In the genomic region with DNA sequence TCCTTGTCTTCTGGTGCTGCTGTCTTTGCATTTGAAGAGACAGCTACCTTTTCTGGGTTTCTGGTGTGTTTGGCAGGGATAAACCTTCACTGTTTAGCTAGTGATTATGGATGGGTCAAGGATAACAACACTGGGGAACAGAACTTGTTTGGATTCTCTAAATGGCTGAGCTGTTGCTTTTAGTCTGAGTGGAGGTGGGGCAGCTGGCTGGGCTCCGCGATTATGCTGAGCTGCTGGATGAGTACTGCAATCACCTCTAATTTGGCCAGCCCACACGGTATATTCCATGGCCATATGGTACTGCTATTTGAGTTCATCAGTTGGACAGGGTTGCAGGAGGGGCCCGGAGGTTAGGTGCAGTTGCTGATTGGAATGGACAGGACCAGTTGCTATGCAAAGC, we compare ENCODE assay signal across 21 cellular contexts.
DNase-seq lines count a peak whose midpoint lies in the region; ATAC-seq and TF ChIP-seq lines count a peak whose summit lies in the region.
"Had no signal": no experiment of that assay in that cellular context is flagged by ENCODE, and none has a peak within 500 bp of the region (broad histone marks: within the 10 kb centered on the region; RNA-seq: fewer than 3 reads in every experiment).

No MANE protein-coding gene starts in this region.

- H3K79me2 ChIP-seq in trophoblast cell (ENCODE audit: control insufficient read depth, insufficient read depth, low read length, poor library complexity) = no peaks in the 10 kb centered on the region

- H3K9ac ChIP-seq in trophoblast cell (ENCODE audit: low read length) = peak overlapping the region; percentile 16
- H3K9ac ChIP-seq: GM23248 had no signal

- no peaks in the 10 kb centered on the region for H3K4me1 ChIP-seq in trophoblast cell (ENCODE audit: control insufficient read depth in 1 of 2, insufficient read depth in 2 of 2, low read length in 2 of 2)
- no peaks in the 10 kb centered on the region for H3K4me1 ChIP-seq in upper lobe of left lung
- H3K4me1 ChIP-seq: SJCRH30 had no signal

- H3K9me3 ChIP-seq in WERI-Rb-1 (ENCODE audit: severe bottlenecking) (no peaks in the 10 kb centered on the region), trophoblast cell (ENCODE audit: insufficient read depth, low read depth, low read length) (no peaks in the 10 kb centered on the region), upper lobe of left lung (no peaks in the 10 kb centered on the region)
- H3K9me3 ChIP-seq: HAP-1, Peyer's patch, SJCRH30 had no signal

- no peak overlapping the region for H4K12ac ChIP-seq in trophoblast cell (ENCODE audit: low read depth, low read length)

- no peaks in the 10 kb centered on the region for H3K27me3 ChIP-seq in WERI-Rb-1 (ENCODE audit: insufficient read depth, low read depth, severe bottlenecking)
- H3K27me3 ChIP-seq in trophoblast cell (ENCODE audit: insufficient read depth, low read length) = no peaks in the 10 kb centered on the region
- H3K27me3 ChIP-seq in upper lobe of left lung = no peaks in the 10 kb centered on the region
- H3K27me3 ChIP-seq: Peyer's patch, SJCRH30 had no signal

- H2AFZ ChIP-seq in trophoblast cell (ENCODE audit: insufficient read depth, low read length, poor library complexity) = no peak overlapping the region
- H2AFZ ChIP-seq: GM23248 had no signal

- H3K4me3 ChIP-seq in WERI-Rb-1 (ENCODE audit: low read depth, low read length) = no peak overlapping the region
- H3K4me3 ChIP-seq in trophoblast cell (ENCODE audit: low read depth, low read length) = no peak overlapping the region
- H3K4me3 ChIP-seq in upper lobe of left lung = no peak overlapping the region
- H3K4me3 ChIP-seq: GM23248, HAP-1, Peyer's patch, SJCRH30 had no signal

- WGBS in trophoblast cell (ENCODE audit: extremely low coverage, insufficient coverage, insufficient read length) = no CpG with 5 or more reads among the region's 4 CpGs
- WGBS in upper lobe of left lung, 2 donors = 79 to 91% methylated on average over 2 to 4 of the region's 4 CpGs

- H3K4ac ChIP-seq in trophoblast cell (ENCODE audit: low read depth, low read length) = no peak overlapping the region

- H3K9me3 Mint-ChIP-seq in activated T-cell treated with anti-CD3 and anti-CD28 coated beads, Interleukin-2, amount 50 U/mL, for 4 hours = peaks cover 3% of the 10 kb centered on the region
- H3K9me3 Mint-ChIP-seq: T-cell had no signal

- no peak overlapping the region for H4K8ac ChIP-seq in trophoblast cell (ENCODE audit: low read depth, low read length)

- no peak overlapping the region for H3K4me3 Mint-ChIP-seq in activated T-cell treated with anti-CD3 and anti-CD28 coated beads, Interleukin-2, amount 50 U/mL, for 4 hours
- H3K4me3 Mint-ChIP-seq: CD8-positive, alpha-beta memory T cell; T-cell had no signal

- TF ChIP-seq EP300 in upper lobe of left lung (IDR thresholded peaks at IDR 0.05) = no peak

- no peaks in the 10 kb centered on the region for H3K79me1 ChIP-seq in trophoblast cell (ENCODE audit: low read length)

- TF ChIP-seq POLR2A in upper lobe of left lung (IDR thresholded peaks at IDR 0.05) = no peak

- no peak overlapping the region for H3K14ac ChIP-seq in trophoblast cell (ENCODE audit: low read length)

- H3K4me2 ChIP-seq in trophoblast cell (ENCODE audit: low read length) = no peak overlapping the region

- no peak overlapping the region for H4K91ac ChIP-seq in trophoblast cell (ENCODE audit: low read depth, low read length)

- H3K36me3 ChIP-seq in WERI-Rb-1 = no peaks in the 10 kb centered on the region
- H3K36me3 ChIP-seq in trophoblast cell (ENCODE audit: control insufficient read depth in 1 of 2, insufficient read depth in 2 of 2, low read length in 2 of 2) = no peaks in the 10 kb centered on the region
- H3K36me3 ChIP-seq in upper lobe of left lung = no peaks in the 10 kb centered on the region
- H3K36me3 ChIP-seq: HAP-1, Peyer's patch, SJCRH30 had no signal

- no peak overlapping the region for H2AK5ac ChIP-seq in trophoblast cell (ENCODE audit: low read length)

- no peaks in the 10 kb centered on the region for H3K27me3 Mint-ChIP-seq in activated T-cell treated with anti-CD3 and anti-CD28 coated beads, Interleukin-2, amount 50 U/mL, for 4 hours (ENCODE audit: low read depth)
- H3K27me3 Mint-ChIP-seq: CD8-positive, alpha-beta memory T cell; T-cell had no signal

- no peak overlapping the region for H3K23ac ChIP-seq in trophoblast cell (ENCODE audit: low read length)

- no peaks in the 10 kb centered on the region for H3K4me1 Mint-ChIP-seq in activated T-cell treated with anti-CD3 and anti-CD28 coated beads, Interleukin-2, amount 50 U/mL, for 4 hours (ENCODE audit: low read depth)
- H3K4me1 Mint-ChIP-seq: CD8-positive, alpha-beta memory T cell; T-cell had no signal

- no peak for ATAC-seq in upper lobe of left lung (ENCODE audit: low FRiP score in 2 of 2)
- no peak for ATAC-seq in activated T-cell treated with anti-CD3 and anti-CD28 coated beads, Interleukin-2, amount 50 U/mL, for 4 hours
- ATAC-seq: T-cell had no signal

- no peak overlapping the region for H2BK12ac ChIP-seq in trophoblast cell (ENCODE audit: low read length)

- TF ChIP-seq CTCF in WERI-Rb-1 (IDR thresholded peaks at IDR 0.05; ENCODE audit: low read depth, low read length) (no peak), upper lobe of left lung (IDR thresholded peaks at IDR 0.05) (no peak)

- H3K36me3 Mint-ChIP-seq in activated T-cell treated with anti-CD3 and anti-CD28 coated beads, Interleukin-2, amount 50 U/mL, for 4 hours (ENCODE audit: insufficient read depth) = no peaks in the 10 kb centered on the region
- H3K36me3 Mint-ChIP-seq: CD8-positive, alpha-beta memory T cell; T-cell had no signal

- no peak overlapping the region for H3K18ac ChIP-seq in trophoblast cell (ENCODE audit: low read length)

- H2BK5ac ChIP-seq in trophoblast cell (ENCODE audit: low read depth, low read length, poor library complexity) = no peak overlapping the region

- no peak overlapping the region for H2BK120ac ChIP-seq in trophoblast cell (ENCODE audit: insufficient read depth, low read length, poor library complexity)

- H3K27ac ChIP-seq in WERI-Rb-1 (peak overlapping the region; percentile 60), trophoblast cell (ENCODE audit: low read depth, low read length) (no peak overlapping the region), upper lobe of left lung (no peak overlapping the region)
- H3K27ac ChIP-seq: C4-2B, GM23248, Peyer's patch, SJCRH30 had no signal

- DNase-seq in DMS 273 (lab: John Stamatoyannopoulos, UW; ENCODE audit: unreplicated experiment) (peak; percentile 93), NCI-H69 (lab: John Stamatoyannopoulos, UW) (peak; percentile 84), WERI-Rb-1 (peak; percentile 86), trophoblast cell (no peak), upper lobe of left lung (no peak), SHP77 treated with DMSO at 0.1 percent for 48 hours (lab: John Stamatoyannopoulos, UW) (no peak)
- no peak for DNase-seq in activated T-cell treated with anti-CD3 and anti-CD28 coated beads, Interleukin-2, amount 50 U/mL, for 4 hours
- DNase-seq: CD8-positive, alpha-beta memory T cell; DMS79; GM23248; IMR-90; NCI-H1105; NCI-H146; NCI-H2029 treated with DMSO at 0.1 percent for 48 hours; NCI-H226; NCI-H526; Peyer's patch; SJCRH30; T-cell had no signal

Comparison
In these comparisons a context has a peak if more than half of its experiments do, and no peak if none do; other contexts are left out.
1. DNase-seq: peak in DMS 273 (single experiment), NCI-H69 (single experiment) and WERI-Rb-1 (single experiment); none in trophoblast cell (0 of 2), upper lobe of left lung (0 of 2), activated T-cell treated with anti-CD3 and anti-CD28 coated beads, Interleukin-2, amount 50 U/mL, for 4 hours (single experiment) and SHP77 treated with DMSO at 0.1 percent for 48 hours (single experiment).